Comparison of ENCODE assay signal across 8 cellular contexts in genomic region chr7:27154901-27155815, GRCh38. TPM values are rescaled to one million over a fixed set of nuclear protein-coding genes. Genes with fewer than 3 reads are reported as not detected.
A peak's percentile ranks its signal among the peaks of the same experiment; 100 is the strongest.
DNase-seq lines count a peak whose midpoint lies in the region; ATAC-seq and TF ChIP-seq lines count a peak whose summit lies in the region.

No MANE protein-coding gene starts in this region.

- peak overlapping the region; percentile 94 for H3K27ac ChIP-seq in HEK293 (ENCODE audit: extremely low read depth, low read depth, low read length)

- peaks cover 0 to 17% of the 10 kb centered on the region in 2 experiments; a peak in 1 of 3 replicates for H3K36me3 ChIP-seq in HEK293 (ENCODE audit: control insufficient read depth in 2 of 2, insufficient read depth in 1 of 2, low read length in 2 of 2)

- DNase-seq in activated CD8-positive, alpha-beta T cell treated with anti-CD3 and anti-CD28 coated beads for 36 hours, result peak; percentile 59
- DNase-seq in islet precursor cell, result peak; percentile 88
- DNase-seq in NCI-H1092 treated with DMSO at 0.1 percent for 48 hours (lab: John Stamatoyannopoulos, UW), result no peak
- no peak for DNase-seq in HT-29 (ENCODE audit: low spot score)
- DNase-seq in Calu3, result no peak

- intact Hi-C loops in activated CD8-positive, alpha-beta T cell treated with anti-CD3 and anti-CD28 coated beads for 36 hours (cut with micrococcal nuclease), result loop anchor here (5.0 kb wide), 2 partner anchors 42 to 87 kb away; partner anchors contain the start of gene EVX1
- intact Hi-C loops in Calu3 (cut with micrococcal nuclease; ENCODE audit: unreplicated experiment), result loop anchor here (5.0 kb wide), 1 partner anchor 1263 kb away; no protein-coding TSS in a partner anchor

- H3K4me1 Mint-ChIP-seq in activated CD8-positive, alpha-beta T cell treated with anti-CD3 and anti-CD28 coated beads for 36 hours (ENCODE audit: low read depth), result peaks cover 48% of the 10 kb centered on the region
- peaks cover 44% of the 10 kb centered on the region for H3K4me1 Mint-ChIP-seq in stimulated activated memory B cell treated with anti-CD40 and anti-IgM and Interleukin-4, amounts not matched to agents 10 μg/mL and 1 μg/mL and 100 μg/mL, for 72 hours
- peaks cover 11% of the 10 kb centered on the region for H3K4me1 Mint-ChIP-seq in Calu3 (ENCODE audit: low read depth, unreplicated experiment)

- H3K27me3 Mint-ChIP-seq in activated CD8-positive, alpha-beta T cell treated with anti-CD3 and anti-CD28 coated beads for 36 hours, result peaks cover 89% of the 10 kb centered on the region
- peaks cover 99% of the 10 kb centered on the region for H3K27me3 Mint-ChIP-seq in stimulated activated memory B cell treated with anti-CD40 and anti-IgM and Interleukin-4, amounts not matched to agents 10 μg/mL and 1 μg/mL and 100 μg/mL, for 72 hours
- H3K27me3 Mint-ChIP-seq in Calu3 (ENCODE audit: unreplicated experiment), result peaks cover 36% of the 10 kb centered on the region

- no peak for TF ChIP-seq CTCF in HEK293 (tag by site-specific recombination; IDR thresholded peaks at IDR 0.05)
- TF ChIP-seq CTCF in activated CD8-positive, alpha-beta T cell treated with anti-CD3 and anti-CD28 coated beads for 36 hours (IDR thresholded peaks at IDR 0.05), result no peak
- no peak for TF ChIP-seq CTCF in Calu3 (IDR thresholded peaks at IDR 0.05; ENCODE audit: unreplicated experiment)

- H3K9me3 Mint-ChIP-seq in activated CD8-positive, alpha-beta T cell treated with anti-CD3 and anti-CD28 coated beads for 36 hours, result no peaks in the 10 kb centered on the region
- H3K9me3 Mint-ChIP-seq in stimulated activated memory B cell treated with anti-CD40 and anti-IgM and Interleukin-4, amounts not matched to agents 10 μg/mL and 1 μg/mL and 100 μg/mL, for 72 hours, result peaks cover 8% of the 10 kb centered on the region
- no peaks in the 10 kb centered on the region for H3K9me3 Mint-ChIP-seq in Calu3 (ENCODE audit: low read depth, unreplicated experiment)

- H3K4me3 ChIP-seq in HEK293 (ENCODE audit: low read depth, low read length), result peak overlapping the region; percentile 69

- POLR2A ChIA-PET in HEK293 (lab: Yijun Ruan, JAX), result interaction anchor here (1.6 kb wide), 2 partner anchors 16 to 1293 kb away, joined by 4 read pairs; no protein-coding TSS in a partner anchor
- POLR2A ChIA-PET in activated CD8-positive, alpha-beta T cell treated with anti-CD3 and anti-CD28 coated beads for 36 hours (lab: Charles Lee), result interaction anchor here (0.6 to 1.7 kb wide), 2 partner anchors 11 kb away, joined by 3 to 4 read pairs; no protein-coding TSS in a partner anchor

- no TSS peak for BruUV-seq in Calu3 (replicated peaks; lab: Mats Ljungman, UMichigan)

- H3K4me1 ChIP-seq in HEK293 (ENCODE audit: control insufficient read depth, insufficient read depth, low read length), result peaks cover 17% of the 10 kb centered on the region

- CTCF ChIA-PET in HEK293 (lab: Yijun Ruan, JAX), result interaction anchor here (0.5 to 2.8 kb wide), 6 partner anchors 11 to 797 kb away, joined by 3 to 11 read pairs (median 4); partner anchors contain the start of gene HOXA5
- CTCF ChIA-PET in activated CD8-positive, alpha-beta T cell treated with anti-CD3 and anti-CD28 coated beads for 36 hours (lab: Charles Lee), result interaction anchor here (0.7 to 2.0 kb wide), 3 partner anchors 23 to 44 kb away, joined by 3 to 6 read pairs (median 4); no protein-coding TSS in a partner anchor
- CTCF ChIA-PET in Calu3 (lab: Charles Lee), result no interaction called here

- no peaks in the 10 kb centered on the region for H3K9me3 ChIP-seq in HEK293 (ENCODE audit: control insufficient read depth, insufficient read depth, low read depth, low read length)

- ATAC-seq in activated CD8-positive, alpha-beta T cell treated with anti-CD3 and anti-CD28 coated beads for 36 hours, result no peak
- no peak for ATAC-seq in stimulated activated memory B cell treated with anti-CD40 and anti-IgM and Interleukin-4, amounts not matched to agents 10 μg/mL and 1 μg/mL and 100 μg/mL, for 72 hours
- ATAC-seq in GM18498 (IDR thresholded peaks at IDR 0.05; ENCODE audit: unreplicated experiment), result no peak

- no peaks in the 10 kb centered on the region for H3K36me3 Mint-ChIP-seq in activated CD8-positive, alpha-beta T cell treated with anti-CD3 and anti-CD28 coated beads for 36 hours (ENCODE audit: low read depth)
- H3K36me3 Mint-ChIP-seq in stimulated activated memory B cell treated with anti-CD40 and anti-IgM and Interleukin-4, amounts not matched to agents 10 μg/mL and 1 μg/mL and 100 μg/mL, for 72 hours, result peaks cover 4% of the 10 kb centered on the region
- peaks cover 18% of the 10 kb centered on the region for H3K36me3 Mint-ChIP-seq in Calu3 (ENCODE audit: insufficient read depth, unreplicated experiment)

- H3K27ac Mint-ChIP-seq in activated CD8-positive, alpha-beta T cell treated with anti-CD3 and anti-CD28 coated beads for 36 hours, result peak overlapping the region; percentile 42
- H3K27ac Mint-ChIP-seq in stimulated activated memory B cell treated with anti-CD40 and anti-IgM and Interleukin-4, amounts not matched to agents 10 μg/mL and 1 μg/mL and 100 μg/mL, for 72 hours, result peak overlapping the region; percentile 48
- no peak overlapping the region for H3K27ac Mint-ChIP-seq in Calu3 (ENCODE audit: unreplicated experiment)

- H3K4me3 Mint-ChIP-seq in activated CD8-positive, alpha-beta T cell treated with anti-CD3 and anti-CD28 coated beads for 36 hours, result peak overlapping the region; percentile 31
- peak overlapping the region; percentile 57 for H3K4me3 Mint-ChIP-seq in stimulated activated memory B cell treated with anti-CD40 and anti-IgM and Interleukin-4, amounts not matched to agents 10 μg/mL and 1 μg/mL and 100 μg/mL, for 72 hours
- no peak overlapping the region for H3K4me3 Mint-ChIP-seq in Calu3 (ENCODE audit: low read depth, unreplicated experiment)

TF ChIP-seq in HEK293, 187 proteins besides CTCF, POLR2A, EP300 and RAD21 (continues in another document):
- TF ChIP-seq ZSCAN18 (tag by site-specific recombination; IDR thresholded peaks at IDR 0.05) (no peak), ZNF140 (tag by site-specific recombination; IDR thresholded peaks at IDR 0.05) (no peak), ZNF335 (tag by site-specific recombination; conservative IDR thresholded peaks at IDR 0.05) (peak; percentile 80), ZNF623 (tag by site-specific recombination; IDR thresholded peaks at IDR 0.05) (no peak), PRDM1 (tag by site-specific recombination; IDR thresholded peaks at IDR 0.05) (0 out of 2 replicates have a peak, but pooled peaks have one; percentile 67), ZNF48 (tag by site-specific recombination; IDR thresholded peaks at IDR 0.05) (no peak), ZNF10 (tag by site-specific recombination; IDR thresholded peaks at IDR 0.05) (no peak), ZNF174 (tag by site-specific recombination; IDR thresholded peaks at IDR 0.05) (no peak), SALL2 (tag by site-specific recombination; IDR thresholded peaks at IDR 0.05; ENCODE audit: borderline replicate concordance) (no peak), ZNF449 (tag by site-specific recombination; IDR thresholded peaks at IDR 0.05) (no peak), ZNF571 (tag by site-specific recombination; IDR thresholded peaks at IDR 0.05) (no peak)

RNA-seq across cellular contexts. Expression of gene HOXA7, which starts 1.3 kb away (rescaled TPM):
- total RNA-seq in activated CD8-positive, alpha-beta T cell treated with anti-CD3 and anti-CD28 coated beads for 36 hours, result not detected
- 5.6 and 10.7 TPM in 2 replicates for total RNA-seq in HT-29 (2014; rRNA removed; shearing (Covaris generic))
- not detected in 2 replicates for total RNA-seq in Calu3 (2022)

RNA-seq across cellular contexts. Expression of gene HOXA3, which starts 2.8 kb away (rescaled TPM):
- not detected for total RNA-seq in activated CD8-positive, alpha-beta T cell treated with anti-CD3 and anti-CD28 coated beads for 36 hours
- 27.8 and 29.0 TPM in 2 replicates for total RNA-seq in HT-29 (2014; rRNA removed; shearing (Covaris generic))
- 15.9 and 20.9 TPM in 2 replicates for total RNA-seq in Calu3 (2022)

RNA-seq across cellular contexts. Expression of gene HOXA6, which starts 7.6 kb away (rescaled TPM):
- not detected for total RNA-seq in activated CD8-positive, alpha-beta T cell treated with anti-CD3 and anti-CD28 coated beads for 36 hours
- 25.5 and 28.1 TPM in 2 replicates for total RNA-seq in HT-29 (2014; rRNA removed; shearing (Covaris generic))
- 11.4 and 12.4 TPM in 2 replicates for total RNA-seq in Calu3 (2022)

RNA-seq across cellular contexts. Expression of gene HOXA9, which starts 10.2 kb away (rescaled TPM):
- total RNA-seq in activated CD8-positive, alpha-beta T cell treated with anti-CD3 and anti-CD28 coated beads for 36 hours, result not detected
- total RNA-seq in HT-29 (2014; rRNA removed; shearing (Covaris generic)), result 96.1 and 99.2 TPM in 2 replicates
- 1.7 and 2.5 TPM in 2 replicates for total RNA-seq in Calu3 (2022)

RNA-seq across cellular contexts. Expression of gene HOXA5, which starts 11.7 kb away (rescaled TPM):
- not detected for total RNA-seq in activated CD8-positive, alpha-beta T cell treated with anti-CD3 and anti-CD28 coated beads for 36 hours
- total RNA-seq in HT-29 (2014; rRNA removed; shearing (Covaris generic)), result 22.1 and 29.3 TPM in 2 replicates
- total RNA-seq in Calu3 (2022), result 8.3 and 10.6 TPM in 2 replicates

Comparison
In these comparisons a context has a peak if more than half of its experiments do, and no peak if none do; other contexts are left out.
1. DNase-seq: peak in activated CD8-positive, alpha-beta T cell treated with anti-CD3 and anti-CD28 coated beads for 36 hours (single experiment) and islet precursor cell (single experiment); none in NCI-H1092 treated with DMSO at 0.1 percent for 48 hours (single experiment), HT-29 (single experiment) and Calu3 (single experiment).
2. RNA of gene HOXA3, which starts 2.8 kb away (total RNA-seq): 27.8 to 29.0 TPM in HT-29 and 15.9 to 20.9 TPM in Calu3; not detected in activated CD8-positive, alpha-beta T cell treated with anti-CD3 and anti-CD28 coated beads for 36 hours; every median in the first group is over 10 times any median in the second.
3. RNA of gene HOXA6, which starts 7.6 kb away (total RNA-seq): 25.5 to 28.1 TPM in HT-29 and 11.4 to 12.4 TPM in Calu3; not detected in activated CD8-positive, alpha-beta T cell treated with anti-CD3 and anti-CD28 coated beads for 36 hours; every median in the first group is over 10 times any median in the second.